1 cellular context compared by ENCODE assay signal in genomic region chr1:12477936-12478611, GRCh38.
TF ChIP-seq lines count a peak whose summit lies in the region.

No MANE protein-coding gene starts in this region.

TF ChIP-seq in HepG2, 621 proteins besides CTCF, POLR2A, EP300 and RAD21 (continued from another document):
- peak; percentile 85; the same call in 1 of the 2 replicates for TF ChIP-seq HMG20B (CRISPR knock-in tag; conservative IDR thresholded peaks at IDR 0.05)
- no peak for TF ChIP-seq ZNF678 (CRISPR knock-in tag; IDR thresholded peaks at IDR 0.05)
- TF ChIP-seq ZNF180 (CRISPR knock-in tag; IDR thresholded peaks at IDR 0.05; ENCODE audit: borderline replicate concordance, low read depth) = no peak
- 0 out of 2 replicates have a peak, but pooled peaks have one; percentile 41 for TF ChIP-seq ZNF280B (CRISPR knock-in tag; IDR thresholded peaks at IDR 0.05; ENCODE audit: borderline replicate concordance)
- no peak for TF ChIP-seq ZUFSP (CRISPR knock-in tag; IDR thresholded peaks at IDR 0.05; ENCODE audit: borderline replicate concordance)
- peak; percentile 50; the same call in 1 of the 2 replicates for TF ChIP-seq ZNF891 (CRISPR knock-in tag; IDR thresholded peaks at IDR 0.05)
- TF ChIP-seq ZNF251 (CRISPR knock-in tag; IDR thresholded peaks at IDR 0.05) = no peak
- TF ChIP-seq, protein P1, sequence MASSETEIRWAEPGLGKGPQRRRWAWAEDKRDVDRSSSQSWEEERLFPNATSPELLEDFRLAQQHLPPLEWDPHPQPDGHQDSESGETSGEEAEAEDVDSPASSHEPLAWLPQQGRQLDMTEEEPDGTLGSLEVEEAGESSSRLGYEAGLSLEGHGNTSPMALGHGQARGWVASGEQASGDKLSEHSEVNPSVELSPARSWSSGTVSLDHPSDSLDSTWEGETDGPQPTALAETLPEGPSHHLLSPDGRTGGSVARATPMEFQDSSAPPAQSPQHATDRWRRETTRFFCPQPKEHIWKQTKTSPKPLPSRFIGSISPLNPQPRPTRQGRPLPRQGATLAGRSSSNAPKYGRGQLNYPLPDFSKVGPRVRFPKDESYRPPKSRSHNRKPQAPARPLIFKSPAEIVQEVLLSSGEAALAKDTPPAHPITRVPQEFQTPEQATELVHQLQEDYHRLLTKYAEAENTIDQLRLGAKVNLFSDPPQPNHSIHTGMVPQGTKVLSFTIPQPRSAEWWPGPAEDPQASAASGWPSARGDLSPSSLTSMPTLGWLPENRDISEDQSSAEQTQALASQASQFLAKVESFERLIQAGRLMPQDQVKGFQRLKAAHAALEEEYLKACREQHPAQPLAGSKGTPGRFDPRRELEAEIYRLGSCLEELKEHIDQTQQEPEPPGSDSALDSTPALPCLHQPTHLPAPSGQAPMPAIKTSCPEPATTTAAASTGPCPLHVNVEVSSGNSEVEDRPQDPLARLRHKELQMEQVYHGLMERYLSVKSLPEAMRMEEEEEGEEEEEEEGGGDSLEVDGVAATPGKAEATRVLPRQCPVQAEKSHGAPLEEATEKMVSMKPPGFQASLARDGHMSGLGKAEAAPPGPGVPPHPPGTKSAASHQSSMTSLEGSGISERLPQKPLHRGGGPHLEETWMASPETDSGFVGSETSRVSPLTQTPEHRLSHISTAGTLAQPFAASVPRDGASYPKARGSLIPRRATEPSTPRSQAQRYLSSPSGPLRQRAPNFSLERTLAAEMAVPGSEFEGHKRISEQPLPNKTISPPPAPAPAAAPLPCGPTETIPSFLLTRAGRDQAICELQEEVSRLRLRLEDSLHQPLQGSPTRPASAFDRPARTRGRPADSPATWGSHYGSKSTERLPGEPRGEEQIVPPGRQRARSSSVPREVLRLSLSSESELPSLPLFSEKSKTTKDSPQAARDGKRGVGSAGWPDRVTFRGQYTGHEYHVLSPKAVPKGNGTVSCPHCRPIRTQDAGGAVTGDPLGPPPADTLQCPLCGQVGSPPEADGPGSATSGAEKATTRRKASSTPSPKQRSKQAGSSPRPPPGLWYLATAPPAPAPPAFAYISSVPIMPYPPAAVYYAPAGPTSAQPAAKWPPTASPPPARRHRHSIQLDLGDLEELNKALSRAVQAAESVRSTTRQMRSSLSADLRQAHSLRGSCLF (CRISPR knock-in tag; IDR thresholded peaks at IDR 0.05; ENCODE audit: borderline replicate concordance) = no peak
- TF ChIP-seq, protein P2, sequence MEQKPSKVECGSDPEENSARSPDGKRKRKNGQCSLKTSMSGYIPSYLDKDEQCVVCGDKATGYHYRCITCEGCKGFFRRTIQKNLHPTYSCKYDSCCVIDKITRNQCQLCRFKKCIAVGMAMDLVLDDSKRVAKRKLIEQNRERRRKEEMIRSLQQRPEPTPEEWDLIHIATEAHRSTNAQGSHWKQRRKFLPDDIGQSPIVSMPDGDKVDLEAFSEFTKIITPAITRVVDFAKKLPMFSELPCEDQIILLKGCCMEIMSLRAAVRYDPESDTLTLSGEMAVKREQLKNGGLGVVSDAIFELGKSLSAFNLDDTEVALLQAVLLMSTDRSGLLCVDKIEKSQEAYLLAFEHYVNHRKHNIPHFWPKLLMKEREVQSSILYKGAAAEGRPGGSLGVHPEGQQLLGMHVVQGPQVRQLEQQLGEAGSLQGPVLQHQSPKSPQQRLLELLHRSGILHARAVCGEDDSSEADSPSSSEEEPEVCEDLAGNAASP (CRISPR knock-in tag; IDR thresholded peaks at IDR 0.05; ENCODE audit: borderline replicate concordance) = peak; percentile 80
- TF ChIP-seq ZNF792 (CRISPR knock-in tag; IDR thresholded peaks at IDR 0.05) = peak; percentile 77
